In genomic region chr11:73313652-73314051, GRCh38 we compare ENCODE assay signal across 10 cellular contexts. TPM values are rescaled to one million over a fixed set of nuclear protein-coding genes. Genes with fewer than 3 reads are reported as not detected.
DNase-seq lines count a peak whose midpoint lies in the region; ATAC-seq and TF ChIP-seq lines count a peak whose summit lies in the region.
"Had no signal": no experiment of that assay in that cellular context is flagged by ENCODE, and none has a peak within 500 bp of the region (broad histone marks: within the 10 kb centered on the region; RNA-seq: fewer than 3 reads in every experiment).

No MANE protein-coding gene starts in this region.

- POLR2A ChIA-PET in naive thymus-derived CD8-positive, alpha-beta T cell (lab: Charles Lee): interaction anchor here (0.9 kb wide), 1 partner anchor 11 kb away, joined by 3 read pairs; no protein-coding TSS in a partner anchor

- peaks cover 0 to 4% (median 0%) of the 10 kb centered on the region in 5 donors for H3K27me3 Mint-ChIP-seq in naive thymus-derived CD8-positive, alpha-beta T cell

- peaks cover 0 to 20% (median 0%) of the 10 kb centered on the region in 9 donors for H3K36me3 ChIP-seq in heart right ventricle
- peaks cover 12% of the 10 kb centered on the region for H3K36me3 ChIP-seq in muscle layer of colon (ENCODE audit: insufficient read depth, low read length)
- H3K36me3 ChIP-seq in vagina: no peaks in the 10 kb centered on the region

- no peak for TF ChIP-seq CTCF in heart right ventricle (IDR thresholded peaks at IDR 0.05)
- TF ChIP-seq CTCF in vagina (IDR thresholded peaks at IDR 0.05): no peak

- H3K9ac ChIP-seq in muscle layer of colon (ENCODE audit: low read length): peak overlapping the region; percentile 94

- no peak for TF ChIP-seq POLR2A in vagina (IDR thresholded peaks at IDR 0.05)

- intact Hi-C loops in heart right ventricle (cut with DNase I): no loop called here
- intact Hi-C loops in cardiac septum (cut with DNase I): no loop called here
- intact Hi-C loops in vagina (cut with DNase I): no loop called here

- DNase-seq in heart right ventricle: no peak
- no peak for DNase-seq in cardiac septum (ENCODE audit: low spot score)
- DNase-seq in caudate nucleus (lab: John Stamatoyannopoulos, UW): no peak
- no peak for DNase-seq in vagina (ENCODE audit: extremely low spot score in 2 of 2)
- DNase-seq in NCI-H345 (lab: John Stamatoyannopoulos, UW): no peak
- no peak for DNase-seq in naive thymus-derived CD8-positive, alpha-beta T cell
- DNase-seq: amniotic stem cell had no signal

- H3K9me3 ChIP-seq in heart right ventricle (no peaks in the 10 kb centered on the region), muscle layer of colon (ENCODE audit: low read length) (no peaks in the 10 kb centered on the region), vagina (no peaks in the 10 kb centered on the region)

- peaks cover 0 to 13% (median under 1%) of the 10 kb centered on the region in 4 donors for H3K4me1 Mint-ChIP-seq in naive thymus-derived CD8-positive, alpha-beta T cell

- H3K9me3 Mint-ChIP-seq in naive thymus-derived CD8-positive, alpha-beta T cell: no peaks in the 10 kb centered on the region

- 42 to 53% methylated on average over 1 of the region's 1 CpG for WGBS in heart right ventricle, 2 donors

- peak overlapping the region in 1 of 10 donors; percentile 11 for H3K4me3 Mint-ChIP-seq in naive thymus-derived CD8-positive, alpha-beta T cell

- H3K27me3 ChIP-seq in heart right ventricle (peaks cover 0 to 12% (median 0%) of the 10 kb centered on the region in 7 donors), muscle layer of colon (ENCODE audit: control insufficient read depth in 1 of 2, insufficient read depth in 2 of 2, low read length in 2 of 2) (no peaks in the 10 kb centered on the region), vagina (no peaks in the 10 kb centered on the region)

- H3K27ac ChIP-seq in heart right ventricle: peak overlapping the region; percentile 69 to 100 (median 98)
- peak overlapping the region; percentile 85 for H3K27ac ChIP-seq in caudate nucleus (ENCODE audit: low read depth, low read length)
- peak overlapping the region; percentile 92 for H3K27ac ChIP-seq in muscle layer of colon (ENCODE audit: low read depth, low read length)
- peak overlapping the region; percentile 98 for H3K27ac ChIP-seq in vagina
- H3K27ac ChIP-seq: VCaP had no signal

- H3K4me3 ChIP-seq in heart right ventricle (peak overlapping the region in 9 of 10 donors; percentile 67 to 88 (median 76)), muscle layer of colon (ENCODE audit: low read depth in 1 of 2, low read length in 2 of 2) (peak overlapping the region in 1 of 2 donors; percentile 88), vagina (peak overlapping the region; percentile 84 to 85)

- ATAC-seq in heart right ventricle: no peak
- ATAC-seq in HG03378 (IDR thresholded peaks at IDR 0.05; ENCODE audit: unreplicated experiment): no peak
- no peak for ATAC-seq in naive thymus-derived CD8-positive, alpha-beta T cell

- H3K4me1 ChIP-seq in heart right ventricle (peaks cover 49 to 97% (median 93%) of the 10 kb centered on the region in 9 donors), muscle layer of colon (ENCODE audit: insufficient read depth, low read length) (peaks cover 91% of the 10 kb centered on the region), vagina (peaks cover 92% of the 10 kb centered on the region)

- peak overlapping the region in 1 of 10 donors; percentile 60 for H3K27ac Mint-ChIP-seq in naive thymus-derived CD8-positive, alpha-beta T cell

- no peaks in the 10 kb centered on the region for H3K36me3 Mint-ChIP-seq in naive thymus-derived CD8-positive, alpha-beta T cell

RNA-seq across cellular contexts. Expression of gene ARHGEF17, which starts 5.6 kb away (rescaled TPM):
- total RNA-seq in heart right ventricle (10 to 100 TPM; 39.2 to 67.4 (median 52.2) TPM), cardiac septum (82.6 TPM), vagina (32.9 TPM)
- 10 to 100 TPM; 38.6 to 44.3 TPM for polyA plus RNA-seq in heart right ventricle
- not detected for total RNA-seq in naive thymus-derived CD8-positive, alpha-beta T cell
- polyA plus RNA-seq in naive thymus-derived CD8-positive, alpha-beta T cell: under 1 TPM in 1 of 3 donors, not detected in 2; 0.19 TPM

RNA-seq across cellular contexts. Expression of gene P2RY6, which starts 41.5 kb away (rescaled TPM):
- 10 to 100 TPM in 1 of 10 donors, 1 to 10 TPM in 7, under 1 TPM in 2; 0.83 to 13.0 (median 1.8) TPM for total RNA-seq in heart right ventricle
- polyA plus RNA-seq in heart right ventricle: 1 to 10 TPM; 1.2 to 2.4 TPM
- total RNA-seq in cardiac septum: 6.9 TPM
- total RNA-seq in vagina: 2.0 TPM
- under 1 TPM in 1 of 2 experiments, not detected in 1; 0.52 TPM for total RNA-seq in naive thymus-derived CD8-positive, alpha-beta T cell
- polyA plus RNA-seq in naive thymus-derived CD8-positive, alpha-beta T cell: not detected

Comparison
In these comparisons a context has a peak if more than half of its experiments do, and no peak if none do; other contexts are left out.
1. RNA of gene ARHGEF17, which starts 5.6 kb away (total RNA-seq): 82.6 TPM in cardiac septum (single experiment), 39.2 to 67.4 TPM in heart right ventricle and 32.9 TPM in vagina (single experiment); not detected in naive thymus-derived CD8-positive, alpha-beta T cell; every median in the first group is over 10 times any median in the second.
2. Peak in every context shown above with its lines, with median percentiles within 50 percentile points of each other: H3K27ac ChIP-seq.